ENCODE assay signal across 8 cellular contexts in genomic region chrX:47129157-47129878, GRCh38. TPM values are rescaled to one million over a fixed set of nuclear protein-coding genes. Genes with fewer than 3 reads are reported as not detected.
A peak's percentile ranks its signal among the peaks of the same experiment; 100 is the strongest.
DNase-seq lines count a peak whose midpoint lies in the region; ATAC-seq, FAIRE-seq and TF ChIP-seq lines count a peak whose summit lies in the region.

No MANE protein-coding gene starts in this region.

- H3K9ac ChIP-seq in keratinocyte (ENCODE audit: control insufficient read depth, extremely low read depth, insufficient read depth, low read length): peak overlapping the region; percentile 69

- H3K9me3 ChIP-seq in keratinocyte (ENCODE audit: control insufficient read depth, low read depth, low read length): no peaks in the 10 kb centered on the region

- TF ChIP-seq CTCF in AG09319 (IDR thresholded peaks at IDR 0.05; ENCODE audit: low read depth, low read length) (no peak), keratinocyte (optimal IDR thresholded peaks at IDR 0.05 in 1 of 3, IDR thresholded peaks at IDR 0.05 in 1 of 3, conservative IDR thresholded peaks at IDR 0.05 in 1 of 3; ENCODE audit: extremely low read depth in 1 of 3, insufficient read depth in 2 of 3, low read length in 3 of 3) (no peak)

- peak overlapping the region; percentile 43 to 84 (median 69) for H3K4me3 ChIP-seq in keratinocyte (ENCODE audit: control insufficient read depth in 2 of 3, extremely low read depth in 1 of 3, insufficient read depth in 2 of 3, low read depth in 1 of 3, low read length in 3 of 3)

- H3K4me2 ChIP-seq in keratinocyte (ENCODE audit: control insufficient read depth, extremely low read depth, insufficient read depth, low read depth, low read length): peak overlapping the region; percentile 73

- DNase-seq in AG09319 (ENCODE audit: extremely low read depth, low read depth): peak; percentile 92
- DNase-seq in NCI-H345 (lab: John Stamatoyannopoulos, UW): peak; percentile 95
- peak; percentile 75 for DNase-seq in activated CD4-positive, CD25-positive, alpha-beta regulatory T cell treated with anti-CD3 and anti-CD28 coated beads, Interleukin-2, amount 50 U/mL, for 16 hours (ENCODE audit: low read depth, low spot score)
- peak; percentile 63 to 72 for DNase-seq in cerebellar nuclear complex (lab: John Stamatoyannopoulos, UW)
- peak; percentile 68 for DNase-seq in keratinocyte (ENCODE audit: low read depth, low spot score)
- DNase-seq in stimulated activated CD4-positive, alpha-beta T cell treated with anti-CD3 and anti-CD28 coated beads, Interleukin-12 subunit alpha, Interleukin-12 subunit beta, amount 100 ng/mL, for 48 hours (ENCODE audit: low read depth in 2 of 3, low spot score in 1 of 3): peak; percentile 74 to 93 (median 85)

- H2AFZ ChIP-seq in keratinocyte (ENCODE audit: control insufficient read depth, low read length): peak overlapping the region; percentile 96

- H3K79me2 ChIP-seq in keratinocyte (ENCODE audit: control insufficient read depth, insufficient read depth, low read length): no peaks in the 10 kb centered on the region

- H3K9me1 ChIP-seq in keratinocyte (ENCODE audit: control insufficient read depth, extremely low read depth, insufficient read depth, low read length): no peaks in the 10 kb centered on the region

- no peaks in the 10 kb centered on the region for H3K4me1 ChIP-seq in keratinocyte (ENCODE audit: control insufficient read depth, extremely low read depth, insufficient read depth, low read length)

- no peaks in the 10 kb centered on the region for H3K27me3 ChIP-seq in keratinocyte (ENCODE audit: control insufficient read depth, extremely low read depth, insufficient read depth, low read length)

- no peaks in the 10 kb centered on the region for H4K20me1 ChIP-seq in keratinocyte (ENCODE audit: control insufficient read depth, extremely low read depth, insufficient read depth, low read length)

- FAIRE-seq in keratinocyte (lab: Jason Lieb, UNC): peak; percentile 73

- H3K36me3 ChIP-seq in keratinocyte (ENCODE audit: control insufficient read depth in 2 of 2, extremely low read depth in 1 of 2, insufficient read depth in 2 of 2, low read length in 2 of 2): no peaks in the 10 kb centered on the region

- peak; percentile 98 for ATAC-seq in GM19025 (IDR thresholded peaks at IDR 0.05; ENCODE audit: low read depth, unreplicated experiment)
- peak; percentile 99 for ATAC-seq in HG03280 (IDR thresholded peaks at IDR 0.05; ENCODE audit: unreplicated experiment)

- dilution Hi-C loops in keratinocyte (cut with MboI; ENCODE audit: extremely low pct_ligation_motif_present, low sequenced_read_pairs): no loop called here

- H3K27ac ChIP-seq in keratinocyte (ENCODE audit: control insufficient read depth, insufficient read depth, low read length): peak overlapping the region; percentile 60

RNA-seq across cellular contexts. Expression of gene NDUFB11, which starts 15.2 kb away (rescaled TPM):
- polyA plus RNA-seq in keratinocyte: 39.3 to 46.3 TPM (median 41.3 TPM) in 3 replicates
- polyA plus RNA-seq in keratinocyte (2011; ENCODE audit: low read depth): 11.5 TPM
- polyA plus RNA-seq in keratinocyte (2011; cell fraction: cytosol; rRNA removed): 44.1 and 44.7 TPM in 2 replicates
- polyA plus RNA-seq in keratinocyte (2011; cell fraction: nucleus; rRNA removed): 14.6 and 22.1 TPM in 2 replicates
- polyA plus RNA-seq in keratinocyte (2012; ENCODE audit: low replicate concordance): 37.2 and 66.2 TPM in 2 replicates
- 40.0 to 53.1 TPM (median 52.1 TPM) in 3 replicates for polyA minus RNA-seq in keratinocyte
- polyA minus RNA-seq in keratinocyte (2011; cell fraction: cytosol; rRNA and poly(A)+ RNA removed): 61.6 TPM
- 6.6 and 8.0 TPM in 2 replicates for polyA minus RNA-seq in keratinocyte (2011; cell fraction: nucleus; rRNA and poly(A)+ RNA removed)

RNA-seq across cellular contexts. Expression of gene RBM10, which starts 15.7 kb away (rescaled TPM):
- 10.8 to 21.5 TPM (median 10.8 TPM) in 3 replicates for polyA plus RNA-seq in keratinocyte
- 28.4 TPM for polyA plus RNA-seq in keratinocyte (2011; ENCODE audit: low read depth)
- polyA plus RNA-seq in keratinocyte (2011; cell fraction: cytosol; rRNA removed): 10.4 and 17.4 TPM in 2 replicates
- 26.8 and 32.4 TPM in 2 replicates for polyA plus RNA-seq in keratinocyte (2011; cell fraction: nucleus; rRNA removed)
- polyA plus RNA-seq in keratinocyte (2012; ENCODE audit: low replicate concordance): 16.7 and 27.6 TPM in 2 replicates
- 12.3 to 45.9 TPM (median 16.5 TPM) in 3 replicates for polyA minus RNA-seq in keratinocyte
- 20.7 TPM for polyA minus RNA-seq in keratinocyte (2011; cell fraction: cytosol; rRNA and poly(A)+ RNA removed)
- 18.2 and 18.4 TPM in 2 replicates for polyA minus RNA-seq in keratinocyte (2011; cell fraction: nucleus; rRNA and poly(A)+ RNA removed)

RNA-seq across cellular contexts. Expression of gene RGN, which starts 51.1 kb away (rescaled TPM):
- polyA plus RNA-seq in keratinocyte: not detected in 3 replicates
- not detected for polyA plus RNA-seq in keratinocyte (2011; ENCODE audit: low read depth)
- not detected in 2 replicates for polyA plus RNA-seq in keratinocyte (2011; cell fraction: cytosol; rRNA removed)
- polyA plus RNA-seq in keratinocyte (2011; cell fraction: nucleus; rRNA removed): not detected in 2 replicates
- polyA plus RNA-seq in keratinocyte (2012; ENCODE audit: low replicate concordance): not detected in 2 replicates
- polyA minus RNA-seq in keratinocyte: not detected in 3 replicates
- polyA minus RNA-seq in keratinocyte (2011; cell fraction: cytosol; rRNA and poly(A)+ RNA removed): not detected
- 0.21 TPM in 1 of 2 replicates, not detected in the other for polyA minus RNA-seq in keratinocyte (2011; cell fraction: nucleus; rRNA and poly(A)+ RNA removed)

Comparison
In these comparisons a context has a peak if more than half of its experiments do, and no peak if none do; other contexts are left out.
1. Peak in every context shown above with its lines: DNase-seq, ATAC-seq, H3K4me3 ChIP-seq and H3K27ac ChIP-seq.